In genomic region chr1:68255301-68255700, GRCh38 we compare ENCODE assay signal across 12 cellular contexts. TPM values are rescaled to one million over a fixed set of nuclear protein-coding genes. Genes with fewer than 3 reads are reported as not detected.
"Had no signal": no experiment of that assay in that cellular context is flagged by ENCODE, and none has a peak within 500 bp of the region (broad histone marks: within the 10 kb centered on the region; RNA-seq: fewer than 3 reads in every experiment).

No MANE protein-coding gene starts in this region.

- H3K27me3 ChIP-seq: cardiac muscle cell, hepatocyte, tibial artery, uterus had no signal

- H2AFZ ChIP-seq: hepatocyte, parathyroid adenoma had no signal

- H3K79me2 ChIP-seq: hepatocyte, parathyroid adenoma had no signal

- H3K4me3 ChIP-seq: cardiac muscle cell, hepatocyte, tibial artery, uterus had no signal

- H3K4me2 ChIP-seq: hepatocyte had no signal

- H3K4me1 ChIP-seq: parathyroid adenoma, uterus had no signal

- H3K9ac ChIP-seq: parathyroid adenoma had no signal

- H3K9me3 ChIP-seq: uterus had no signal

- DNase-seq: activated CD4-positive, alpha-beta T cell treated with anti-CD3 and anti-CD28 coated beads for 36 hours; activated CD8-positive, alpha-beta memory T cell treated with anti-CD3 and anti-CD28 coated beads, Interleukin-2, amount 50 U/mL, for 48 hours; activated CD8-positive, alpha-beta T cell treated with anti-CD3 and anti-CD28 coated beads for 36 hours; activated naive CD4-positive, alpha-beta T cell; retina; T1000; tibial artery; uterus; WERI-Rb-1 had no signal

- H3K27ac ChIP-seq: cardiac muscle cell, hepatocyte, parathyroid adenoma, tibial artery, uterus, WERI-Rb-1 had no signal

- H3K36me3 ChIP-seq: cardiac muscle cell, tibial artery, uterus, WERI-Rb-1 had no signal

RNA-seq across cellular contexts. Expression of gene WLS, which starts 23.0 kb away (rescaled TPM):
- total RNA-seq: activated CD4-positive, alpha-beta T cell treated with anti-CD3 and anti-CD28 coated beads for 36 hours; activated CD8-positive, alpha-beta T cell treated with anti-CD3 and anti-CD28 coated beads for 36 hours had no signal
